9 cellular contexts compared by ENCODE assay signal in genomic region chr11:72001834-72002591, GRCh38. TPM values are rescaled to one million over a fixed set of nuclear protein-coding genes. Genes with fewer than 3 reads are reported as not detected.
DNase-seq lines count a peak whose midpoint lies in the region; ATAC-seq and TF ChIP-seq lines count a peak whose summit lies in the region.
"Had no signal": no experiment of that assay in that cellular context is flagged by ENCODE, and none has a peak within 500 bp of the region (broad histone marks: within the 10 kb centered on the region; RNA-seq: fewer than 3 reads in every experiment).

No MANE protein-coding gene starts in this region.

- peaks cover 11% of the 10 kb centered on the region for H3K27me3 Mint-ChIP-seq in neural progenitor cell (ENCODE audit: insufficient read depth, low read depth)

- peak overlapping the region; percentile 67 for H3K27ac ChIP-seq in neural progenitor cell

- peak overlapping the region; percentile 28 for H3K27ac Mint-ChIP-seq in neural progenitor cell

- H3K4me3 ChIP-seq in choroid plexus epithelial cell (ENCODE audit: low read depth, low read length): no peak overlapping the region
- no peak overlapping the region for H3K4me3 ChIP-seq in neural progenitor cell

- H3K36me3 Mint-ChIP-seq in neural progenitor cell: peaks cover 23% of the 10 kb centered on the region

- H3K79me2 ChIP-seq in neural progenitor cell (ENCODE audit: low read depth): no peaks in the 10 kb centered on the region

- peaks cover 24% of the 10 kb centered on the region for H3F3A ChIP-seq in neural progenitor cell (ENCODE audit: low read depth)

- no peaks in the 10 kb centered on the region for H3K9me3 ChIP-seq in neural progenitor cell (ENCODE audit: low read depth)

- H2AFZ ChIP-seq in neural progenitor cell (replicated peaks): no peak overlapping the region

- H3K9ac ChIP-seq in neural progenitor cell: no peak overlapping the region

- H3K36me3 ChIP-seq in neural progenitor cell: no peaks in the 10 kb centered on the region

- no peaks in the 10 kb centered on the region for H3K27me3 ChIP-seq in neural progenitor cell

- DNase-seq in D341Med (ENCODE audit: low spot score): peak; percentile 67
- DNase-seq in NCI-H1694 (lab: John Stamatoyannopoulos, UW): peak; percentile 12
- peak; percentile 46 for DNase-seq in choroid plexus epithelial cell (ENCODE audit: low read depth)
- no peak for DNase-seq in neural progenitor cell (ENCODE audit: low spot score)
- DNase-seq in NCI-H2107 treated with DMSO at 0.1 percent for 48 hours (lab: John Stamatoyannopoulos, UW; ENCODE audit: unreplicated experiment): no peak
- DNase-seq: activated effector memory CD4-positive, alpha-beta T cell treated with anti-CD3 and anti-CD28 coated beads, Interleukin-2, amount 50 U/mL, for 16 hours; DND-41 had no signal

- no peaks in the 10 kb centered on the region for H3K4me1 ChIP-seq in neural progenitor cell

- ATAC-seq in HG03442 (IDR thresholded peaks at IDR 0.05; ENCODE audit: unreplicated experiment) (no peak), HG03135 (IDR thresholded peaks at IDR 0.05; ENCODE audit: unreplicated experiment) (no peak)

- no peak overlapping the region for H3K4me3 Mint-ChIP-seq in neural progenitor cell

- H3K4me2 ChIP-seq in neural progenitor cell: no peak overlapping the region

- TF ChIP-seq CTCF in choroid plexus epithelial cell (conservative IDR thresholded peaks at IDR 0.05; ENCODE audit: low read depth, low read length) (no peak), neural progenitor cell (IDR thresholded peaks at IDR 0.05) (no peak)

- H4K20me1 ChIP-seq in neural progenitor cell (ENCODE audit: low read depth): peaks cover 16% of the 10 kb centered on the region

- peaks cover under 1% of the 10 kb centered on the region for H3K4me1 Mint-ChIP-seq in neural progenitor cell

- H3K9me3 Mint-ChIP-seq in neural progenitor cell: no peaks in the 10 kb centered on the region

RNA-seq across cellular contexts. Expression of gene IL18BP, which starts 3.3 kb away (rescaled TPM):
- total RNA-seq in neural progenitor cell (ENCODE audit: low replicate concordance): 7.5 and 10.3 TPM in 2 replicates

Comparison
In these comparisons a context has a peak if more than half of its experiments do, and no peak if none do; other contexts are left out.
1. DNase-seq: peak in D341Med (single experiment), NCI-H1694 (single experiment) and choroid plexus epithelial cell (single experiment); none in neural progenitor cell (single experiment) and NCI-H2107 treated with DMSO at 0.1 percent for 48 hours (single experiment).